13 cellular contexts compared by ENCODE assay signal in the genomic region with DNA sequence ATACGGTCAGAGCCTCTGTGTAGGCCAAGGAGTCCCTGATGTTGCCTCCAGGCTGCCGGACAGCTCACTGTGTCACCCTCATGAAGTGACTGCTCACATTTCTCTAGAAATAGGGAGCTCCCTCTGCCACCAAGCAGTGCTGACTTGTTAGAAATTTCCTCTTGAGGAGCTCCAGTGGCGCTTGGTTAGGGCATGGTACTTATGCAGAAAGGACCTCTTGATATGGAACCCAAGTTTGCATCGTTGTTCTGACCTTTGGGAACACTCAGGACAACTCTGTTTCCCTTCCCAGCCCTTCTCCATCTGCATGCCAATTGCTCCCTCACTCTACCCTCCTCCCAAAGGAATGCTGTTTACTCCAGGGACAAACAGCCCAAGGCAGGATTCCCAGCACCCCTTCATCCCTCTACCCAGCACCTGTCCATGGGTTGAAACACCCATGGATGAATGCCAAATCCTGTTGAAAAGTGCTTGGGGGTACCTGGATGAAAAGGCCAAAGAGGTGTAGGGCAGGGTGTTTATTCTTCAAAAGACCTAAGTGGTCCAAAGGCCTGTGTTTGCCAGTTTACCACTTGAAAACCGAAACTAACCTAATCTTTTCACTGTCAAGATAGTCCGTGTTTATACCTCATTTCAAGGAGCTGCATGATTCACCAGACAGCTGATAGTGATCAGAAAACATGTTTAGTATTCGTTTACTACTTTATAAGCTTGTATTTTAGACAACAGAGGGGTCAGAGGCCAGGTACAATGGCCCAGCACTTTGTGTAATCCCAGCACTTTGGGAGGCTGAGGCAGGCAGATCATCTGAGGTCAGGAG. TPM values are rescaled to one million over a fixed set of nuclear protein-coding genes. Genes with fewer than 3 reads are reported as not detected.
A peak's percentile ranks its signal among the peaks of the same experiment; 100 is the strongest.
DNase-seq lines count a peak whose midpoint lies in the region; ATAC-seq and TF ChIP-seq lines count a peak whose summit lies in the region.
"Had no signal": no experiment of that assay in that cellular context is flagged by ENCODE, and none has a peak within 500 bp of the region (broad histone marks: within the 10 kb centered on the region; RNA-seq: fewer than 3 reads in every experiment).

No MANE protein-coding gene starts in this region.

- CTCF ChIA-PET in HEK293 (lab: Yijun Ruan, JAX) (interaction anchor here (0.5 to 2.5 kb wide), 2 partner anchors 13 to 19 kb away, joined by 4 to 13 read pairs; no protein-coding TSS in a partner anchor), OCI-LY7 (lab: Charles Lee; ENCODE audit: unreplicated experiment) (no interaction called here)

- no peak for ATAC-seq in GM21717 (IDR thresholded peaks at IDR 0.05; ENCODE audit: unreplicated experiment)

- H3K36me3 ChIP-seq in HEK293 (ENCODE audit: control insufficient read depth in 2 of 2, insufficient read depth in 1 of 2, low read length in 2 of 2) (no peaks in the 10 kb centered on the region), OCI-LY7 (ENCODE audit: insufficient read depth, low read length) (no peaks in the 10 kb centered on the region)
- H3K36me3 ChIP-seq: BLaER1, colonic mucosa, thyroid gland had no signal

- no peak overlapping the region for H3K4me2 ChIP-seq in OCI-LY7 (ENCODE audit: low read length)
- H3K4me2 ChIP-seq: BLaER1 had no signal

- no peak overlapping the region for H2AFZ ChIP-seq in OCI-LY7 (ENCODE audit: low read length)

- BruUV-seq in OCI-LY7 (replicated peaks; lab: Mats Ljungman, UMichigan): no TSS peak

- H3K27ac ChIP-seq in HEK293 (ENCODE audit: extremely low read depth, low read depth, low read length) (no peak overlapping the region), OCI-LY7 (ENCODE audit: low read depth, low read length, poor library complexity, severe bottlenecking) (no peak overlapping the region)
- H3K27ac ChIP-seq: BLaER1, colonic mucosa, thyroid gland had no signal

- H4K20me1 ChIP-seq in OCI-LY7 (ENCODE audit: insufficient read depth, low read length): no peaks in the 10 kb centered on the region
- H4K20me1 ChIP-seq: BLaER1 had no signal

- TF ChIP-seq CTCF in HEK293 (tag by site-specific recombination; IDR thresholded peaks at IDR 0.05) (no peak), OCI-LY7 (conservative IDR thresholded peaks at IDR 0.05; ENCODE audit: low read length) (no peak)

- no peaks in the 10 kb centered on the region for H3K9me3 ChIP-seq in HEK293 (ENCODE audit: control insufficient read depth, insufficient read depth, low read depth, low read length)
- no peaks in the 10 kb centered on the region for H3K9me3 ChIP-seq in OCI-LY7 (ENCODE audit: low read length)
- H3K9me3 ChIP-seq: BLaER1, colonic mucosa, thyroid gland had no signal

- H3K4me3 ChIP-seq in HEK293 (ENCODE audit: low read depth, low read length): no peak overlapping the region
- no peak overlapping the region for H3K4me3 ChIP-seq in OCI-LY7 (ENCODE audit: low read depth, low read length, poor library complexity, severe bottlenecking)
- H3K4me3 ChIP-seq: BLaER1, colonic mucosa, thyroid gland had no signal

- DNase-seq in DMS79 (lab: John Stamatoyannopoulos, UW) (peak; percentile 24), RPMI7951 (ENCODE audit: low read depth) (peak; percentile 60), iPS-NIHi11 (ENCODE audit: low spot score) (peak; percentile 67), posterior cingulate gyrus (no peak), SHP77 treated with DMSO at 0.1 percent for 48 hours (lab: John Stamatoyannopoulos, UW) (no peak), OCI-LY7 (ENCODE audit: low spot score) (no peak)
- DNase-seq: colonic mucosa; NCI-H1694; stimulated activated CD4-positive, alpha-beta T cell treated with anti-CD3 and anti-CD28 coated beads, Interleukin-1b, Interleukin-23, amount 100 ng/mL, for 48 hours; thyroid gland had no signal

- no peaks in the 10 kb centered on the region for H3K79me2 ChIP-seq in OCI-LY7 (ENCODE audit: insufficient read depth, low read depth, low read length)

- intact Hi-C loops in posterior cingulate gyrus (cut with DNase I) (no loop called here), OCI-LY7 (cut with micrococcal nuclease; ENCODE audit: unreplicated experiment) (no loop called here)

- H3K4me1 ChIP-seq in HEK293 (ENCODE audit: control insufficient read depth, insufficient read depth, low read length) (no peaks in the 10 kb centered on the region), OCI-LY7 (ENCODE audit: insufficient read depth, low read length, poor library complexity, severe bottlenecking) (no peaks in the 10 kb centered on the region)
- H3K4me1 ChIP-seq: BLaER1, colonic mucosa, thyroid gland had no signal

- no peaks in the 10 kb centered on the region for H3K9me2 ChIP-seq in OCI-LY7 (ENCODE audit: insufficient read depth, low read length)

- POLR2A ChIA-PET in HEK293 (lab: Yijun Ruan, JAX): no interaction called here
- POLR2A ChIA-PET in OCI-LY7 (lab: Charles Lee): interaction anchor here (0.7 to 1.4 kb wide), 2 partner anchors 10 to 91 kb away, joined by 3 read pairs; no protein-coding TSS in a partner anchor

TF ChIP-seq in HEK293, 187 proteins besides CTCF, POLR2A, EP300 and RAD21:
- TF ChIP-seq OSR2 (tag by site-specific recombination; IDR thresholded peaks at IDR 0.05) (peak; percentile 65), ZNF629 (tag by site-specific recombination; IDR thresholded peaks at IDR 0.05) (0 out of 2 replicates have a peak, but pooled peaks have one; percentile 23), FEZF1 (tag by site-specific recombination; IDR thresholded peaks at IDR 0.05) (peak; percentile 38; the same call in 1 of the 2 replicates), KLF10 (tag by site-specific recombination; IDR thresholded peaks at IDR 0.05) (no peak)

RNA-seq across cellular contexts. Expression of a gene that starts 51.1 kb away (rescaled TPM):
- total RNA-seq in RPMI7951 (2014; rRNA removed; shearing (Covaris generic)): 4.9 and 5.0 TPM in 2 replicates
- total RNA-seq in OCI-LY7 (2014; rRNA removed; shearing (Covaris generic)): not detected in 2 replicates
- total RNA-seq in OCI-LY7 (2022): not detected in 2 replicates

Comparison
In these comparisons a context has a peak if more than half of its experiments do, and no peak if none do; other contexts are left out.
1. DNase-seq: peak in DMS79 (single experiment), RPMI7951 (single experiment) and iPS-NIHi11 (single experiment); none in posterior cingulate gyrus (0 of 10), SHP77 treated with DMSO at 0.1 percent for 48 hours (single experiment) and OCI-LY7 (single experiment).